32 cellular contexts compared by ENCODE assay signal in the genomic region with DNA sequence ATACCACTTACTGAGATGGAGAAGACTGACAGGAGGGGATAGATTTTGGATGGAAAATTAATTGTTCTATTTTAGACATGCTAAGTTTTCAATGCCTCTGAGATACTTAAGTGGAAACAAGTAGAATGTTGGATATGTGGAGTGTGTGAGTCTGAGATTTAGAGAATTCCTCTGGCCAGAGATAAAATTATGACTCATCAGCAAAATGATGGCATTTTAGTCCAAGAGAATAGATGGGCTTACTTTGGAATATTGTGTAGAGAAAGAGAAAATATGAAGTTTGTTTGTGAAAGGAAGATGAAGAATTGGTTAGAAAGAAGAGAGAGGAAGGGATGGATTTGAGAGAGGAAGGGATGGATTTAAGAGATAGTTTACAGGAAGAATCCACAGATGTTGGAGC.
"Had no signal": no experiment of that assay in that cellular context is flagged by ENCODE, and none has a peak within 500 bp of the region (broad histone marks: within the 10 kb centered on the region; RNA-seq: fewer than 3 reads in every experiment).

No MANE protein-coding gene starts in this region.

- H3K4me3 ChIP-seq: adrenal gland, body of pancreas, coronary artery, dorsolateral prefrontal cortex, esophagus muscularis mucosa, gastroesophageal sphincter, heart right ventricle had no signal

- H3K9me3 ChIP-seq: adrenal gland, body of pancreas, esophagus muscularis mucosa, gastroesophageal sphincter, heart right ventricle had no signal

- ATAC-seq: activated CD4-positive, CD25-positive, alpha-beta regulatory T cell treated with anti-CD3 and anti-CD28 coated beads, Interleukin-2, amount 50 U/mL, for 24 hours; activated CD8-positive, alpha-beta T cell treated with anti-CD3 and anti-CD28 coated beads for 36 hours; activated naive CD8-positive, alpha-beta T cell treated with anti-CD3 and anti-CD28 coated beads, Interleukin-2, amount 50 U/mL, for 24 hours; activated T-cell treated with anti-CD3 and anti-CD28 coated beads, Interleukin-2, amount 50 U/mL, for 4 hours; activated T-helper 17 cell treated with anti-CD3 and anti-CD28 coated beads, Interleukin-2, amount 50 U/mL, for 72 hours; body of pancreas; gastroesophageal sphincter; heart right ventricle; T-helper 17 cell had no signal

- H3K27me3 ChIP-seq: adrenal gland, body of pancreas, esophagus muscularis mucosa, gastroesophageal sphincter, heart right ventricle had no signal

- DNase-seq: activated B cell treated with CpG ODN at 0.5 μM for 24 hours; activated CD4-positive, alpha-beta T cell treated with anti-CD3 and anti-CD28 coated beads for 48 hours; activated CD4-positive, alpha-beta T cell treated with anti-CD3 and anti-CD28 coated beads, Interleukin-2, amount 50 U/mL, for 1 hour; activated CD4-positive, alpha-beta T cell treated with anti-CD3 and anti-CD28 coated beads, Interleukin-2, amount 50 U/mL, for 48 hours; activated CD8-positive, alpha-beta memory T cell treated with anti-CD3 and anti-CD28 coated beads for 24 hours; activated CD8-positive, alpha-beta T cell treated with anti-CD3 and anti-CD28 coated beads for 36 hours; activated effector memory CD4-positive, alpha-beta T cell treated with Interleukin-2 at 50 U/mL for 16 hours; activated gamma-delta T cell treated with Interleukin-2 at 50 U/mL for 16 hours; activated naive CD4-positive, alpha-beta T cell treated with Interleukin-2 at 50 U/mL for 16 hours; activated naive CD8-positive, alpha-beta T cell treated with anti-CD3 and anti-CD28 coated beads for 36 hours; activated naive CD8-positive, alpha-beta T cell treated with anti-CD3 and anti-CD28 coated beads, Interleukin-2, amount 50 U/mL, for 24 hours; activated T-cell treated with anti-CD3 and anti-CD28 coated beads, Interleukin-2, amount 50 U/mL, for 4 hours; adrenal gland; amygdala; aorta; body of pancreas; caudate nucleus; dorsolateral prefrontal cortex; effector memory CD4-positive, alpha-beta T cell; endodermal cell; erythroblast; foreskin melanocyte; heart right ventricle; T-helper 1 cell; T-helper 17 cell; T1000; WERI-Rb-1 had no signal

- H3K27ac ChIP-seq: adrenal gland, body of pancreas, coronary artery, dorsolateral prefrontal cortex, esophagus muscularis mucosa, gastroesophageal sphincter, heart right ventricle, WERI-Rb-1 had no signal

- H3K4me1 ChIP-seq: adrenal gland, body of pancreas, esophagus muscularis mucosa, gastroesophageal sphincter, heart right ventricle had no signal

- H3K36me3 ChIP-seq: adrenal gland, esophagus muscularis mucosa, gastroesophageal sphincter, heart right ventricle, WERI-Rb-1 had no signal
